26 cellular contexts compared by ENCODE assay signal in genomic region chr9:111274737-111275136, GRCh38. TPM values are rescaled to one million over a fixed set of nuclear protein-coding genes. Genes with fewer than 3 reads are reported as not detected.
"Had no signal": no experiment of that assay in that cellular context is flagged by ENCODE, and none has a peak within 500 bp of the region (broad histone marks: within the 10 kb centered on the region; RNA-seq: fewer than 3 reads in every experiment).

No MANE protein-coding gene starts in this region.

- H3K9ac ChIP-seq: KMS-11 had no signal

- H3K9me3 ChIP-seq: MG63, SJSA1 had no signal

- H3K36me3 ChIP-seq: MG63, SJSA1 had no signal

- FAIRE-seq: HepG2, K562, RCC 7860 had no signal

- H3K27ac ChIP-seq: KMS-11, RWPE1, SJSA1, SK-N-MC had no signal

- H3K4me2 ChIP-seq: KMS-11 had no signal

- DNase-seq: Kasumi-1, MG63, NCI-H1092, NCI-H1105 treated with DMSO at 0.1 percent for 48 hours, NCI-H1417 treated with DMSO at 0.1 percent for 48 hours, NCI-H146, NCI-H1694 treated with DMSO at 0.1 percent for 48 hours, NCI-H1930, NCI-H2081, NCI-H2107, NCI-H226, NCI-H446, NCI-H510A, NCI-H524 treated with DMSO at 0.1 percent for 48 hours, NCI-H69, NCI-H774, SHP77 had no signal

- H3K4me3 ChIP-seq: K562, MG63, SJSA1, SK-N-MC had no signal

- H3K27me3 ChIP-seq: MG63, SJSA1 had no signal

- H3K27ac Mint-ChIP-seq: IgD-negative memory B cell had no signal

- ATAC-seq: HepG2, K562 had no signal

- H3K4me1 ChIP-seq: SJSA1 had no signal

RNA-seq across cellular contexts. Expression of gene OR2K2, which starts 55.3 kb away (rescaled TPM):
- total RNA-seq: HepG2, HT1080, K562, SJSA1 had no signal
- polyA plus RNA-seq: HepG2, IgD-negative memory B cell, K562 had no signal
